ENCODE assay signal across 26 cellular contexts in the genomic region with DNA sequence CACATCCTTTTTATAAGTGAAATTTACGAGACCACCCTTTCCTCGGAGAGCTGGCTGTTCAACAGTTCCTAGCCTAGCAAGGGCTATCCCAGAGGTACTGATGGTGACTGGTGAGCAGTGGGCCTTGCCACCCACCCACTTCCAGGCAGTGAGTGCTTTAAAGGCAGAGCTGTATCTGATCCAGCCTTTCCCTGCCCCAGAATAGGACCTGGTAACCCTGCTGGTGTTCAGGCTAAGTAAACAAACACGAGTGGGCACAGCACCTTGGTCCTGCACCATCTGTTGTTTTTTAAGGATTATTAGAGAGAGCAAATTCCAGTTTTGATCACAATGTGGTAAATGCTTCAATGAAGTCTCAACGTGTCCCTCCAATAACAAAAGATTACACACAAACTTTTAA.
"Had no signal": no experiment of that assay in that cellular context is flagged by ENCODE, and none has a peak within 500 bp of the region (broad histone marks: within the 10 kb centered on the region; RNA-seq: fewer than 3 reads in every experiment).

No MANE protein-coding gene starts in this region.

- H3K27me3 ChIP-seq: brain microvascular endothelial cell, esophagus muscularis mucosa, foreskin keratinocyte, heart left ventricle, neutrophil, ovary, sigmoid colon, upper lobe of left lung, vagina had no signal

- H3K36me3 ChIP-seq: brain microvascular endothelial cell, esophagus muscularis mucosa, heart left ventricle, left ventricle myocardium inferior, neutrophil, ovary, sigmoid colon, upper lobe of left lung, vagina had no signal

- H3K4me1 ChIP-seq: foreskin keratinocyte, sigmoid colon, vagina had no signal

- H3K4me3 ChIP-seq: esophagus muscularis mucosa, heart left ventricle, left ventricle myocardium inferior, ovary, sigmoid colon, vagina had no signal

- FAIRE-seq: astrocyte, small intestine had no signal

- DNase-seq: activated CD4-positive, alpha-beta T cell treated with anti-CD3 and anti-CD28 coated beads for 36 hours; activated CD4-positive, alpha-beta T cell treated with anti-CD3 and anti-CD28 coated beads, Interleukin-2, amount 50 U/mL, for 48 hours; activated CD4-positive, CD25-positive, alpha-beta regulatory T cell; activated CD8-positive, alpha-beta memory T cell treated with anti-CD3 and anti-CD28 coated beads for 24 hours; activated CD8-positive, alpha-beta memory T cell treated with anti-CD3 and anti-CD28 coated beads, Interleukin-2, amount 50 U/mL, for 4 hours; activated gamma-delta T cell; activated naive CD4-positive, alpha-beta T cell treated with anti-CD3 and anti-CD28 coated beads, Interleukin-2, amount 10 ng/mL, durations not matched to agents 7 days and 5 days; activated naive CD8-positive, alpha-beta T cell treated with anti-CD3 and anti-CD28 coated beads, Interleukin-2, amount 10 ng/mL, durations not matched to agents 7 days and 5 days; activated T-cell treated with anti-CD3 and anti-CD28 coated beads, Interleukin-2, amount 50 U/mL, for 24 hours; brain microvascular endothelial cell; foreskin keratinocyte; heart left ventricle; left ventricle myocardium inferior; nephron progenitor cell; ovary; sigmoid colon; small intestine; stimulated activated CD4-positive, alpha-beta T cell treated with anti-CD3 and anti-CD28 coated beads, Interleukin-4, amount 100 ng/mL, for 24 hours; stimulated activated naive CD8-positive, alpha-beta T cell treated with anti-CD3 and anti-CD28 coated beads, Interleukin-15, amount 100 ng/mL, for 72 hours; substantia nigra; upper lobe of left lung had no signal

- ATAC-seq: activated CD4-positive, alpha-beta T cell treated with anti-CD3 and anti-CD28 coated beads for 36 hours; foreskin keratinocyte; heart left ventricle; stimulated activated effector memory CD8-positive, alpha-beta T cell treated with anti-CD3 and anti-CD28 coated beads, Interleukin-12 subunit alpha, Interleukin-12 subunit beta, amount 100 ng/mL, for 72 hours; stimulated activated naive CD8-positive, alpha-beta T cell treated with anti-CD3 and anti-CD28 coated beads, Interleukin-15, amount 100 ng/mL, for 72 hours had no signal

- H3K27ac ChIP-seq: brain microvascular endothelial cell, esophagus muscularis mucosa, foreskin keratinocyte, heart left ventricle, left ventricle myocardium inferior, neutrophil, ovary, sigmoid colon, upper lobe of left lung, vagina had no signal

- H3K9me3 ChIP-seq: esophagus muscularis mucosa, heart left ventricle, left ventricle myocardium inferior, neutrophil, ovary, sigmoid colon, upper lobe of left lung, vagina had no signal
